21 cellular contexts compared by ENCODE assay signal in genomic region chr2:100239513-100240210, GRCh38.
A peak's percentile ranks its signal among the peaks of the same experiment; 100 is the strongest.
DNase-seq lines count a peak whose midpoint lies in the region; ATAC-seq and TF ChIP-seq lines count a peak whose summit lies in the region.
"Had no signal": no experiment of that assay in that cellular context is flagged by ENCODE, and none has a peak within 500 bp of the region (broad histone marks: within the 10 kb centered on the region; RNA-seq: fewer than 3 reads in every experiment).

No MANE protein-coding gene starts in this region.

- H3K36me3 ChIP-seq in mesendoderm (ENCODE audit: control insufficient read depth, insufficient read depth, low read length) (no peaks in the 10 kb centered on the region), spleen (no peaks in the 10 kb centered on the region)
- H3K36me3 ChIP-seq: HAP-1 had no signal

- no peak overlapping the region for H3K4me3 ChIP-seq in mesendoderm (ENCODE audit: low read length)
- no peak overlapping the region for H3K4me3 ChIP-seq in spleen
- H3K4me3 ChIP-seq: HAP-1 had no signal

- H3K4me1 ChIP-seq in mesendoderm (ENCODE audit: control insufficient read depth, low read depth, low read length), result peaks cover 4% of the 10 kb centered on the region
- H3K4me1 ChIP-seq in spleen, result peaks cover 6 to 52% (median 29%) of the 10 kb centered on the region in 6 donors
- H3K4me1 ChIP-seq: HAP-1 had no signal

- no peak for TF ChIP-seq CTCF in WTC11 (IDR thresholded peaks at IDR 0.05)
- TF ChIP-seq CTCF in spleen (IDR thresholded peaks at IDR 0.05 in 8 of 11, conservative IDR thresholded peaks at IDR 0.05 in 3 of 11), result no peak

- no peak overlapping the region for H2BK15ac ChIP-seq in mesendoderm (replicated peaks; ENCODE audit: low read depth)

- H3K27me3 ChIP-seq in mesendoderm (ENCODE audit: insufficient read depth, low read length, poor library complexity) (no peaks in the 10 kb centered on the region), spleen (replicated peaks in 1 of 7) (no peaks in the 10 kb centered on the region)

- no peak overlapping the region for H3K56ac ChIP-seq in mesendoderm (ENCODE audit: low read length)

- no peaks in the 10 kb centered on the region for H3K79me1 ChIP-seq in mesendoderm (ENCODE audit: low read length)

- H2AK5ac ChIP-seq in mesendoderm (ENCODE audit: low read length), result no peak overlapping the region

- no peak overlapping the region for H3K23ac ChIP-seq in mesendoderm (ENCODE audit: low read length)

- H3K9me3 ChIP-seq in spleen, result no peaks in the 10 kb centered on the region
- H3K9me3 ChIP-seq: HAP-1 had no signal

- no peak overlapping the region for H3K18ac ChIP-seq in mesendoderm (ENCODE audit: low read length)

- intact Hi-C loops in spleen (cut with DNase I; ENCODE audit: low total_unique reads), result no loop called here
- intact Hi-C loops in activated T-helper 2 cell treated with anti-CD3 and anti-CD28 coated beads, Interferon-gamma antibody, Interleukin-2, Interleukin-4, amounts not matched to agents 10 μg/mL and 5 μg/mL and 100 μg/mL, durations not matched to agents 14 hours and 24 hours and 36 hours (cut with micrococcal nuclease), result no loop called here

- no peak overlapping the region for H4K8ac ChIP-seq in mesendoderm (ENCODE audit: low read depth, low read length)

- peaks cover 30% of the 10 kb centered on the region for H3K4me1 Mint-ChIP-seq in WTC11
- peaks cover 8% of the 10 kb centered on the region for H3K4me1 Mint-ChIP-seq in activated T-helper 2 cell treated with anti-CD3 and anti-CD28 coated beads, Interferon-gamma antibody, Interleukin-2, Interleukin-4, amounts not matched to agents 10 μg/mL and 5 μg/mL and 100 μg/mL, durations not matched to agents 14 hours and 24 hours and 36 hours (ENCODE audit: low read depth)

- H3K36me3 Mint-ChIP-seq in WTC11, result no peaks in the 10 kb centered on the region
- H3K36me3 Mint-ChIP-seq in activated T-helper 2 cell treated with anti-CD3 and anti-CD28 coated beads, Interferon-gamma antibody, Interleukin-2, Interleukin-4, amounts not matched to agents 10 μg/mL and 5 μg/mL and 100 μg/mL, durations not matched to agents 14 hours and 24 hours and 36 hours (ENCODE audit: low read depth), result no peaks in the 10 kb centered on the region

- no peak overlapping the region for H2BK120ac ChIP-seq in mesendoderm (ENCODE audit: low read depth, low read length)

- H3K27me3 Mint-ChIP-seq in WTC11 (ENCODE audit: low read depth), result peaks cover 6% of the 10 kb centered on the region; the same call in 1 of the 2 replicates
- H3K27me3 Mint-ChIP-seq in activated T-helper 2 cell treated with anti-CD3 and anti-CD28 coated beads, Interferon-gamma antibody, Interleukin-2, Interleukin-4, amounts not matched to agents 10 μg/mL and 5 μg/mL and 100 μg/mL, durations not matched to agents 14 hours and 24 hours and 36 hours (ENCODE audit: low read depth), result peaks cover 1% of the 10 kb centered on the region

- POLR2A ChIA-PET in WTC11 (lab: Charles Lee), result no interaction called here

- no peak for TF ChIP-seq POLR2A in spleen (IDR thresholded peaks at IDR 0.05)

- H4K5ac ChIP-seq in mesendoderm (ENCODE audit: low read length), result no peak overlapping the region

- H3K79me2 ChIP-seq in mesendoderm (ENCODE audit: control insufficient read depth, insufficient read depth, low read length), result no peaks in the 10 kb centered on the region

- ATAC-seq in WTC11, result peak; percentile 25
- no peak for ATAC-seq in activated CD4-positive, CD25-positive, alpha-beta regulatory T cell treated with anti-CD3 and anti-CD28 coated beads, Interleukin-2, amount 50 U/mL, for 24 hours

- no CpG with 5 or more reads among the region's 12 CpGs for WGBS in mesendoderm (ENCODE audit: extremely low coverage, insufficient coverage, low lambda C conversion rate)
- WGBS in spleen, 5 donors, result 83 to 89% (median 86%) methylated on average over 11 to 12 of the region's 12 CpGs

- DNase-seq in NCI-H2171 treated with DMSO at 0.1 percent for 48 hours (lab: John Stamatoyannopoulos, UW) (peak; percentile 41), NCI-H2171 (lab: John Stamatoyannopoulos, UW) (no peak), WTC11 (ENCODE audit: low spot score) (peak; percentile 30), mesendoderm (peak; percentile 28), spleen (peak; percentile 52)
- no peak for DNase-seq in activated T-helper 2 cell treated with anti-CD3 and anti-CD28 coated beads, Interferon-gamma antibody, Interleukin-2, Interleukin-4, amounts not matched to agents 10 μg/mL and 5 μg/mL and 100 μg/mL, durations not matched to agents 14 hours and 24 hours and 36 hours (ENCODE audit: low spot score)
- no peak for DNase-seq in activated CD4-positive, CD25-positive, alpha-beta regulatory T cell treated with anti-CD3 and anti-CD28 coated beads, Interleukin-2, amount 50 U/mL, for 72 hours
- DNase-seq: 8988T, DND-41, MM.1S, NCI-H1092, NCI-H146, NCI-H2029 treated with DMSO at 0.1 percent for 48 hours, NCI-H2227 treated with DMSO at 0.1 percent for 48 hours, NCI-H510A treated with DMSO at 0.1 percent for 48 hours, NCI-H82, OCI-M1, SHP77 had no signal

- H2BK5ac ChIP-seq in mesendoderm (ENCODE audit: low read length), result no peak overlapping the region

- no peak overlapping the region for H3K4me2 ChIP-seq in mesendoderm (ENCODE audit: low read length)

- no peak overlapping the region for H3K27ac Mint-ChIP-seq in WTC11
- H3K27ac Mint-ChIP-seq in activated T-helper 2 cell treated with anti-CD3 and anti-CD28 coated beads, Interferon-gamma antibody, Interleukin-2, Interleukin-4, amounts not matched to agents 10 μg/mL and 5 μg/mL and 100 μg/mL, durations not matched to agents 14 hours and 24 hours and 36 hours, result no peak overlapping the region

- no peak overlapping the region for H3K27ac ChIP-seq in mesendoderm (ENCODE audit: low read depth, low read length)
- H3K27ac ChIP-seq in spleen, result no peak overlapping the region

- no peak overlapping the region for H3K4me3 Mint-ChIP-seq in WTC11
- H3K4me3 Mint-ChIP-seq in activated T-helper 2 cell treated with anti-CD3 and anti-CD28 coated beads, Interferon-gamma antibody, Interleukin-2, Interleukin-4, amounts not matched to agents 10 μg/mL and 5 μg/mL and 100 μg/mL, durations not matched to agents 14 hours and 24 hours and 36 hours (ENCODE audit: low read depth), result no peak overlapping the region
- H3K4me3 Mint-ChIP-seq: B cell had no signal

- no peaks in the 10 kb centered on the region for H3K9me3 Mint-ChIP-seq in WTC11
- H3K9me3 Mint-ChIP-seq in activated T-helper 2 cell treated with anti-CD3 and anti-CD28 coated beads, Interferon-gamma antibody, Interleukin-2, Interleukin-4, amounts not matched to agents 10 μg/mL and 5 μg/mL and 100 μg/mL, durations not matched to agents 14 hours and 24 hours and 36 hours, result no peaks in the 10 kb centered on the region

- H3K4ac ChIP-seq in mesendoderm (ENCODE audit: low read depth, low read length), result no peak overlapping the region

- CTCF ChIA-PET in WTC11 (lab: Charles Lee), result interaction anchor here (0.9 to 3.9 kb wide), 5 partner anchors 22 to 681 kb away, joined by 3 to 25 read pairs (median 3); no protein-coding TSS in a partner anchor

- no peak overlapping the region for H3K9ac ChIP-seq in mesendoderm (ENCODE audit: low read length)

TF ChIP-seq in WTC11, 78 proteins besides CTCF, POLR2A, EP300 and RAD21:
- no peak for TF ChIP-seq ZNF425 (CRISPR knock-in tag; conservative IDR thresholded peaks at IDR 0.05)
- TF ChIP-seq ZNF512 (CRISPR knock-in tag; IDR thresholded peaks at IDR 0.05; ENCODE audit: borderline replicate concordance), result no peak
- TF ChIP-seq CREB1 (CRISPR knock-in tag; IDR thresholded peaks at IDR 0.05), result no peak

Comparison
In these comparisons a context has a peak if more than half of its experiments do, and no peak if none do; other contexts are left out.
1. DNase-seq: peak in NCI-H2171 treated with DMSO at 0.1 percent for 48 hours (single experiment), WTC11 (single experiment), mesendoderm (single experiment) and spleen (single experiment); none in NCI-H2171 (single experiment), activated T-helper 2 cell treated with anti-CD3 and anti-CD28 coated beads, Interferon-gamma antibody, Interleukin-2, Interleukin-4, amounts not matched to agents 10 μg/mL and 5 μg/mL and 100 μg/mL, durations not matched to agents 14 hours and 24 hours and 36 hours (single experiment) and activated CD4-positive, CD25-positive, alpha-beta regulatory T cell treated with anti-CD3 and anti-CD28 coated beads, Interleukin-2, amount 50 U/mL, for 72 hours (single experiment).